Comparison of ENCODE assay signal across 21 cellular contexts in genomic region chr12:63782466-63782865, GRCh38. TPM values are rescaled to one million over a fixed set of nuclear protein-coding genes. Genes with fewer than 3 reads are reported as not detected.
DNase-seq lines count a peak whose midpoint lies in the region; ATAC-seq and TF ChIP-seq lines count a peak whose summit lies in the region.
"Had no signal": no experiment of that assay in that cellular context is flagged by ENCODE, and none has a peak within 500 bp of the region (broad histone marks: within the 10 kb centered on the region; RNA-seq: fewer than 3 reads in every experiment).

No MANE protein-coding gene starts in this region.

- intact Hi-C loops in activated CD4-positive, alpha-beta T cell treated with anti-CD3 and anti-CD28 coated beads, Interleukin-2, amount 10 ng/mL, durations not matched to agents 24 days and 14 days (cut with micrococcal nuclease): loop anchor here (5.0 kb wide), 1 partner anchor 440 kb away; the partner anchor contains the start of gene KICS2

- no peak overlapping the region for H3K27ac Mint-ChIP-seq in activated CD4-positive, alpha-beta T cell treated with anti-CD3 and anti-CD28 coated beads, Interleukin-2, amount 10 ng/mL, durations not matched to agents 24 days and 14 days
- H3K27ac Mint-ChIP-seq in memory B cell: peak overlapping the region; percentile 53
- H3K27ac Mint-ChIP-seq: IgD-negative memory B cell had no signal

- no peaks in the 10 kb centered on the region for H3K9me3 ChIP-seq in SK-N-SH
- H3K9me3 ChIP-seq: SJSA1 had no signal

- peak; percentile 51 for DNase-seq in activated CD4-positive, alpha-beta T cell treated with anti-CD3 and anti-CD28 coated beads, Interleukin-2, amount 10 ng/mL, durations not matched to agents 24 days and 14 days
- DNase-seq in activated CD4-positive, alpha-beta T cell treated with anti-CD3 and anti-CD28 coated beads, Interleukin-2, amount 50 U/mL, for 4 hours: no peak
- DNase-seq in SK-MEL-5 (ENCODE audit: low read depth, low spot score): peak; percentile 88
- no peak for DNase-seq in memory B cell (ENCODE audit: low spot score in 2 of 2)
- DNase-seq in NCI-H1092 (lab: John Stamatoyannopoulos, UW): no peak
- no peak for DNase-seq in stimulated activated naive CD8-positive, alpha-beta T cell treated with anti-CD3 and anti-CD28 coated beads, Interleukin-15, Interleukin-2, amounts not matched to agents 100 U/mL and 50 U/mL, for 24 hours
- DNase-seq in SK-N-SH: no peak
- DNase-seq: 8988T, ACHN, COR-L47, HCEC 1CT, NCI-H1105, NCI-H1436 treated with DMSO at 0.1 percent for 48 hours, NCI-H187 treated with DMSO at 0.1 percent for 48 hours, NCI-H446, NCI-H524 treated with DMSO at 0.1 percent for 48 hours, Right ventricle myocardium superior, RPMI8226 had no signal

- 86% methylated on average over 1 of the region's 1 CpG for WGBS in SK-N-SH (ENCODE audit: low lambda C conversion rate)

- no peak overlapping the region for H3K9ac ChIP-seq in SK-N-SH

- in situ Hi-C loops in SK-MEL-5 (cut with HindIII; ENCODE audit: low pct_unique_long_range_greater_than_20kb, low sequenced_read_pairs): no loop called here

- no peak overlapping the region for H3K4me3 Mint-ChIP-seq in activated CD4-positive, alpha-beta T cell treated with anti-CD3 and anti-CD28 coated beads, Interleukin-2, amount 10 ng/mL, durations not matched to agents 24 days and 14 days
- no peak overlapping the region for H3K4me3 Mint-ChIP-seq in memory B cell

- TF ChIP-seq CTCF in SK-N-SH (IDR thresholded peaks at IDR 0.05): no peak

- CTCF ChIA-PET in SK-N-SH (lab: Yijun Ruan, JAX): interaction anchor here (0.8 kb wide), 1 partner anchor 20 kb away, joined by 3 read pairs; no protein-coding TSS in a partner anchor

- H3F3A ChIP-seq in SK-N-SH (replicated peaks; ENCODE audit: insufficient read depth): no peaks in the 10 kb centered on the region

- H3K4me3 ChIP-seq in SK-N-SH (ENCODE audit: low read depth in 2 of 2, low read length in 1 of 2): no peak overlapping the region
- H3K4me3 ChIP-seq: SJSA1 had no signal

- no peak for TF ChIP-seq RAD21 in SK-N-SH (IDR thresholded peaks at IDR 0.05; ENCODE audit: low read length)

- no peak for TF ChIP-seq EP300 in SK-N-SH (IDR thresholded peaks at IDR 0.05; ENCODE audit: borderline replicate concordance in 1 of 2, low read depth in 1 of 2, low read length in 1 of 2)

- peaks cover 21% of the 10 kb centered on the region for H3K4me1 Mint-ChIP-seq in activated CD4-positive, alpha-beta T cell treated with anti-CD3 and anti-CD28 coated beads, Interleukin-2, amount 10 ng/mL, durations not matched to agents 24 days and 14 days
- H3K4me1 Mint-ChIP-seq in memory B cell: peaks cover 7% of the 10 kb centered on the region

- H3K9me3 Mint-ChIP-seq in activated CD4-positive, alpha-beta T cell treated with anti-CD3 and anti-CD28 coated beads, Interleukin-2, amount 10 ng/mL, durations not matched to agents 24 days and 14 days: peaks cover 3% of the 10 kb centered on the region
- H3K9me3 Mint-ChIP-seq in memory B cell: no peaks in the 10 kb centered on the region
- H3K9me3 Mint-ChIP-seq: IgD-negative memory B cell had no signal

- H3K9me2 ChIP-seq in SK-N-SH: no peaks in the 10 kb centered on the region

- H3K27me3 ChIP-seq in SK-N-SH (ENCODE audit: insufficient read depth): no peaks in the 10 kb centered on the region
- H3K27me3 ChIP-seq: SJSA1 had no signal

- POLR2A ChIA-PET in SK-N-SH (lab: Yijun Ruan, JAX): no interaction called here

- H4K20me1 ChIP-seq in SK-N-SH (ENCODE audit: insufficient read depth): no peaks in the 10 kb centered on the region

- H3K79me2 ChIP-seq in SK-N-SH (ENCODE audit: insufficient read depth): peaks cover 15% of the 10 kb centered on the region

- H3K36me3 ChIP-seq in SK-N-SH (replicated peaks in 1 of 2; ENCODE audit: control insufficient read depth in 1 of 2, insufficient read depth in 2 of 2, low read length in 1 of 2): peaks cover 36 to 45% of the 10 kb centered on the region in 2 experiments

- H3K4me1 ChIP-seq in SK-N-SH (ENCODE audit: control insufficient read depth in 1 of 2, insufficient read depth in 2 of 2, low read depth in 1 of 2, low read length in 1 of 2): peaks cover 5 to 9% of the 10 kb centered on the region in 2 experiments; a peak in 2 of 4 replicates

- ATAC-seq in memory B cell (ENCODE audit: low read depth): no peak
- ATAC-seq in stimulated activated naive CD8-positive, alpha-beta T cell treated with anti-CD3 and anti-CD28 coated beads, Interleukin-15, Interleukin-2, amounts not matched to agents 100 U/mL and 50 U/mL, for 24 hours: no peak
- ATAC-seq in GM21786 (IDR thresholded peaks at IDR 0.05; ENCODE audit: unreplicated experiment): no peak

- peaks cover 48% of the 10 kb centered on the region for H3K36me3 Mint-ChIP-seq in activated CD4-positive, alpha-beta T cell treated with anti-CD3 and anti-CD28 coated beads, Interleukin-2, amount 10 ng/mL, durations not matched to agents 24 days and 14 days (ENCODE audit: low read depth)
- peaks cover 20% of the 10 kb centered on the region for H3K36me3 Mint-ChIP-seq in memory B cell

- H3K27ac ChIP-seq in SK-N-SH (ENCODE audit: low read depth in 2 of 2, low read length in 1 of 2): no peak overlapping the region
- H3K27ac ChIP-seq: SJSA1 had no signal

- no peaks in the 10 kb centered on the region for H3K27me3 Mint-ChIP-seq in activated CD4-positive, alpha-beta T cell treated with anti-CD3 and anti-CD28 coated beads, Interleukin-2, amount 10 ng/mL, durations not matched to agents 24 days and 14 days
- no peaks in the 10 kb centered on the region for H3K27me3 Mint-ChIP-seq in memory B cell
- H3K27me3 Mint-ChIP-seq: IgD-negative memory B cell had no signal

- no peak overlapping the region for H2AFZ ChIP-seq in SK-N-SH (ENCODE audit: low read depth)

- no peak overlapping the region for H3K4me2 ChIP-seq in SK-N-SH

TF ChIP-seq in SK-N-SH, 30 proteins besides CTCF, POLR2A, EP300 and RAD21:
- no peak for TF ChIP-seq NFIC (IDR thresholded peaks at IDR 0.05; ENCODE audit: borderline replicate concordance)
- TF ChIP-seq RXRA (IDR thresholded peaks at IDR 0.05; ENCODE audit: borderline replicate concordance, low read depth): no peak
- no peak for TF ChIP-seq JUND (IDR thresholded peaks at IDR 0.05)
- TF ChIP-seq TEAD4 (IDR thresholded peaks at IDR 0.05; ENCODE audit: borderline replicate concordance, insufficient read depth): no peak
- no peak for TF ChIP-seq RCOR1 (IDR thresholded peaks at IDR 0.05; ENCODE audit: low read length)
- no peak for TF ChIP-seq TCF12 (IDR thresholded peaks at IDR 0.05)
- no peak for TF ChIP-seq FOXM1 (IDR thresholded peaks at IDR 0.05; ENCODE audit: low read depth)
- no peak for TF ChIP-seq RFX5 (IDR thresholded peaks at IDR 0.05; ENCODE audit: low read length)
- TF ChIP-seq GABPA (IDR thresholded peaks at IDR 0.05; ENCODE audit: low read depth): no peak
- no peak for TF ChIP-seq MAX (IDR thresholded peaks at IDR 0.05; ENCODE audit: low read depth)
- TF ChIP-seq USF2 (IDR thresholded peaks at IDR 0.05; ENCODE audit: borderline replicate concordance, low read depth, low read length): no peak
- TF ChIP-seq SMC3 (IDR thresholded peaks at IDR 0.05; ENCODE audit: low read depth, low read length): no peak
- no peak for TF ChIP-seq MXI1 (IDR thresholded peaks at IDR 0.05; ENCODE audit: low read depth, low read length)
- TF ChIP-seq EZH2phosphoT487 (IDR thresholded peaks at IDR 0.05; ENCODE audit: borderline replicate concordance, low read depth): no peak

RNA-seq across cellular contexts. Expression of gene RXYLT1, which starts 2.8 kb away (rescaled TPM):
- 26.6 and 27.6 TPM in 2 replicates for total RNA-seq in activated CD4-positive, alpha-beta T cell treated with anti-CD3 and anti-CD28 coated beads, Interleukin-2, amount 10 ng/mL, durations not matched to agents 24 days and 14 days
- 80.3 and 88.5 TPM in 2 replicates for total RNA-seq in SK-MEL-5 (2014; rRNA removed; shearing (Covaris generic))
- 78.3 and 96.4 TPM in 2 replicates for polyA plus RNA-seq in SK-MEL-5 (2015; cell fraction: cytosol; rRNA removed)
- polyA plus RNA-seq in SK-MEL-5 (2015; cell fraction: nucleus; rRNA removed): 86.3 and 97.4 TPM in 2 replicates
- 10.7 and 13.1 TPM in 2 replicates for polyA plus RNA-seq in SK-N-SH (2012; rRNA removed)
- 14.6 and 18.4 TPM in 2 replicates for polyA plus RNA-seq in SK-N-SH (2012; cell fraction: cytosol; rRNA removed)
- polyA plus RNA-seq in SK-N-SH (2012; cell fraction: nucleus; rRNA removed): 10.7 and 13.9 TPM in 2 replicates

Comparison
In these comparisons a context has a peak if more than half of its experiments do, and no peak if none do; other contexts are left out.
1. DNase-seq: peak in activated CD4-positive, alpha-beta T cell treated with anti-CD3 and anti-CD28 coated beads, Interleukin-2, amount 10 ng/mL, durations not matched to agents 24 days and 14 days (single experiment) and SK-MEL-5 (single experiment); none in activated CD4-positive, alpha-beta T cell treated with anti-CD3 and anti-CD28 coated beads, Interleukin-2, amount 50 U/mL, for 4 hours (0 of 2), memory B cell (0 of 2), NCI-H1092 (single experiment), stimulated activated naive CD8-positive, alpha-beta T cell treated with anti-CD3 and anti-CD28 coated beads, Interleukin-15, Interleukin-2, amounts not matched to agents 100 U/mL and 50 U/mL, for 24 hours (single experiment) and SK-N-SH (single experiment).